In genomic region chr1:10475510-10475909, GRCh38 we compare ENCODE assay signal across 8 cellular contexts. TPM values are rescaled to one million over a fixed set of nuclear protein-coding genes. Genes with fewer than 3 reads are reported as not detected.
DNase-seq lines count a peak whose midpoint lies in the region; ATAC-seq and TF ChIP-seq lines count a peak whose summit lies in the region.

No MANE protein-coding gene starts in this region.

- no peaks in the 10 kb centered on the region for H3K9me3 Mint-ChIP-seq in activated T-cell treated with anti-CD3 and anti-CD28 coated beads, Interleukin-2, amount 50 U/mL, for 4 hours

- H3K4me1 Mint-ChIP-seq in activated T-cell treated with anti-CD3 and anti-CD28 coated beads, Interleukin-2, amount 50 U/mL, for 4 hours (ENCODE audit: low read depth) = peaks cover 50% of the 10 kb centered on the region

- no peak for TF ChIP-seq RAD21 in liver (IDR thresholded peaks at IDR 0.05)

- 0 to 5% (median 2%) methylated on average over 9 to 13 of the region's 13 CpGs for WGBS in adrenal gland, 4 donors
- 1% methylated on average over 13 of the region's 13 CpGs for WGBS in liver
- WGBS in thyroid gland, 2 donors = 2 to 3% methylated on average over 8 to 11 of the region's 13 CpGs

- TF ChIP-seq POLR2A in adrenal gland (IDR thresholded peaks at IDR 0.05) = no peak
- no peak for TF ChIP-seq POLR2A in thyroid gland (IDR thresholded peaks at IDR 0.05)

- H3K36me3 ChIP-seq in adrenal gland (replicated peaks in 1 of 2) (no peaks in the 10 kb centered on the region), liver (ENCODE audit: control insufficient read depth in 4 of 4, insufficient read depth in 3 of 4, low read depth in 1 of 4, low read length in 3 of 4) (peaks cover 0 to 4% (median 0%) of the 10 kb centered on the region in 4 donors), thyroid gland (no peaks in the 10 kb centered on the region)

- intact Hi-C loops in adrenal gland (cut with DNase I) = no loop called here
- intact Hi-C loops in thyroid gland (cut with DNase I) = no loop called here

- peak overlapping the region; percentile 49 to 82 (median 65) for H3K4me3 ChIP-seq in adrenal gland
- peak overlapping the region; percentile 86 to 96 (median 91) for H3K4me3 ChIP-seq in liver (ENCODE audit: low read depth in 1 of 3, low read length in 3 of 3)
- peak overlapping the region; percentile 2 to 89 (median 63) for H3K4me3 ChIP-seq in thyroid gland (replicated peaks in 1 of 3)

- no peaks in the 10 kb centered on the region for H3K36me3 Mint-ChIP-seq in activated T-cell treated with anti-CD3 and anti-CD28 coated beads, Interleukin-2, amount 50 U/mL, for 4 hours (ENCODE audit: insufficient read depth)

- H3K4me1 ChIP-seq in adrenal gland (replicated peaks in 1 of 2) (peaks cover 7 to 36% of the 10 kb centered on the region in 2 donors), liver (ENCODE audit: control insufficient read depth in 4 of 4, insufficient read depth in 4 of 4, low read length in 3 of 4) (peaks cover 7 to 56% (median 45%) of the 10 kb centered on the region in 4 donors), thyroid gland (peaks cover 4 to 15% of the 10 kb centered on the region in 2 donors)

- no peak for TF ChIP-seq CTCF in adrenal gland (IDR thresholded peaks at IDR 0.05)
- no peak for TF ChIP-seq CTCF in liver (IDR thresholded peaks at IDR 0.05; ENCODE audit: low read depth, low read length, missing input control)
- TF ChIP-seq CTCF in thyroid gland (IDR thresholded peaks at IDR 0.05) = no peak

- H3K9me3 ChIP-seq in adrenal gland (replicated peaks in 1 of 3) = no peaks in the 10 kb centered on the region
- no peaks in the 10 kb centered on the region for H3K9me3 ChIP-seq in liver (ENCODE audit: control insufficient read depth in 4 of 4, low read length in 3 of 4)
- H3K9me3 ChIP-seq in thyroid gland = no peaks in the 10 kb centered on the region

- peak overlapping the region; percentile 96 for H3K4me3 Mint-ChIP-seq in activated T-cell treated with anti-CD3 and anti-CD28 coated beads, Interleukin-2, amount 50 U/mL, for 4 hours

- peak overlapping the region; percentile 56 to 94 for H3K9ac ChIP-seq in liver (ENCODE audit: low read depth in 1 of 2, low read length in 2 of 2)

- H3K27ac ChIP-seq in adrenal gland = peak overlapping the region in 3 of 5 donors; percentile 27 to 88 (median 81)
- H3K27ac ChIP-seq in liver (ENCODE audit: low read depth in 1 of 2, low read length in 2 of 2) = peak overlapping the region; percentile 64 to 83
- H3K27ac ChIP-seq in thyroid gland = peak overlapping the region in 2 of 3 donors; percentile 76 to 85

- peak in 1 of 2 donors; percentile 3 for ATAC-seq in activated T-cell treated with anti-CD3 and anti-CD28 coated beads, Interleukin-2, amount 50 U/mL, for 4 hours
- ATAC-seq in HG02885 (IDR thresholded peaks at IDR 0.05; ENCODE audit: poor library complexity, unreplicated experiment) = no peak

- DNase-seq in activated T-cell treated with anti-CD3 and anti-CD28 coated beads, Interleukin-2, amount 50 U/mL, for 4 hours = no peak
- no peak for DNase-seq in activated T-cell treated with anti-CD3 and anti-CD28 coated beads, Interleukin-2, amount 50 U/mL, for 48 hours
- DNase-seq in adrenal gland = no peak
- DNase-seq in thyroid gland = no peak
- no peak for DNase-seq in NCI-H2171 (lab: John Stamatoyannopoulos, UW)
- DNase-seq in DMS153 (lab: John Stamatoyannopoulos, UW) = no peak

- H3K27me3 Mint-ChIP-seq in activated T-cell treated with anti-CD3 and anti-CD28 coated beads, Interleukin-2, amount 50 U/mL, for 4 hours (ENCODE audit: low read depth) = no peaks in the 10 kb centered on the region

- H3K27me3 ChIP-seq in adrenal gland (no peaks in the 10 kb centered on the region), liver (ENCODE audit: control insufficient read depth in 4 of 4, insufficient read depth in 4 of 4, low read length in 3 of 4) (no peaks in the 10 kb centered on the region), thyroid gland (no peaks in the 10 kb centered on the region)

TF ChIP-seq in liver, 16 proteins besides CTCF, POLR2A, EP300 and RAD21:
- TF ChIP-seq FOXA2 (IDR thresholded peaks at IDR 0.05) = no peak
- TF ChIP-seq MAX (IDR thresholded peaks at IDR 0.05) = no peak
- TF ChIP-seq REST (IDR thresholded peaks at IDR 0.05) = no peak
- TF ChIP-seq NR2F2 (IDR thresholded peaks at IDR 0.05) = no peak
- TF ChIP-seq HNF4A (conservative IDR thresholded peaks at IDR 0.05) = no peak
- no peak for TF ChIP-seq TAF1 (conservative IDR thresholded peaks at IDR 0.05)
- TF ChIP-seq JUND (IDR thresholded peaks at IDR 0.05) = no peak
- no peak for TF ChIP-seq FOXA1 (IDR thresholded peaks at IDR 0.05)
- no peak for TF ChIP-seq EGR1 (IDR thresholded peaks at IDR 0.05; ENCODE audit: low read depth in 2 of 2)
TF ChIP-seq in liver: peak in this region for 0.

RNA-seq across cellular contexts. Expression of gene PEX14, which starts 0.8 kb away (rescaled TPM):
- total RNA-seq in activated T-cell treated with anti-CD3 and anti-CD28 coated beads, Interleukin-2, amount 50 U/mL, for 4 hours = 10 to 100 TPM; 21.6 to 23.4 (median 22.2) TPM
- 10 to 100 TPM in 6 of 8 donors, 1 to 10 TPM in 2; 9.7 to 23.9 (median 18.1) TPM for total RNA-seq in adrenal gland
- 10 to 100 TPM; 15.7 to 19.5 (median 19.5) TPM for polyA plus RNA-seq in adrenal gland
- 10 to 100 TPM in 1 of 2 donors, 1 to 10 TPM in 1; 7.1 to 11.5 TPM for total RNA-seq in liver
- polyA plus RNA-seq in liver = 10 to 100 TPM; 11.9 to 16.1 TPM
- 10 to 100 TPM; 14.0 to 28.4 (median 20.7) TPM for total RNA-seq in thyroid gland

RNA-seq across cellular contexts. Expression of gene DFFA, which starts 3.2 kb away (rescaled TPM):
- total RNA-seq in activated T-cell treated with anti-CD3 and anti-CD28 coated beads, Interleukin-2, amount 50 U/mL, for 4 hours = 10 to 100 TPM; 62.9 to 81.5 (median 73.4) TPM
- 10 to 100 TPM; 22.5 to 42.1 (median 35.6) TPM for total RNA-seq in adrenal gland
- polyA plus RNA-seq in adrenal gland = 10 to 100 TPM; 13.0 to 35.2 (median 13.0) TPM
- total RNA-seq in liver = 10 to 100 TPM; 10.6 to 20.0 TPM
- 10 to 100 TPM; 11.5 to 17.1 TPM for polyA plus RNA-seq in liver
- total RNA-seq in thyroid gland = 10 to 100 TPM; 24.2 to 30.3 (median 27.5) TPM

RNA-seq across cellular contexts. Expression of gene CORT, which starts 25.7 kb away (rescaled TPM):
- total RNA-seq in activated T-cell treated with anti-CD3 and anti-CD28 coated beads, Interleukin-2, amount 50 U/mL, for 4 hours = under 1 TPM in 1 of 3 donors, not detected in 2; 0.32 TPM
- total RNA-seq in adrenal gland (under 1 TPM in 3 of 8 donors, not detected in 5; 0.44 to 0.53 (median 0.46) TPM), liver (under 1 TPM; 0.08 to 0.28 TPM), thyroid gland (under 1 TPM in 2 of 4 donors, not detected in 2; 0.54 to 0.89 TPM)
- polyA plus RNA-seq in adrenal gland (1 to 10 TPM in 1 of 3 donors, under 1 TPM in 1, not detected in 1; 0.67 to 1.4 TPM), liver (under 1 TPM; 0.05 to 0.18 TPM)

RNA-seq across cellular contexts. Expression of gene CENPS, which starts 45.3 kb away (rescaled TPM):
- total RNA-seq in activated T-cell treated with anti-CD3 and anti-CD28 coated beads, Interleukin-2, amount 50 U/mL, for 4 hours = 10 to 100 TPM; 16.3 to 24.2 (median 22.3) TPM
- total RNA-seq in adrenal gland (10 to 100 TPM in 7 of 8 donors, 1 to 10 TPM in 1; 10.0 to 32.9 (median 16.0) TPM), liver (1 to 10 TPM; 4.4 to 5.4 TPM), thyroid gland (10 to 100 TPM in 2 of 4 donors, 1 to 10 TPM in 2; 5.8 to 22.4 (median 11.4) TPM)
- polyA plus RNA-seq in adrenal gland (10 to 100 TPM; 19.6 to 25.4 (median 24.5) TPM), liver (1 to 10 TPM; 9.4 to 9.8 TPM)
